23 cellular contexts compared by ENCODE assay signal in genomic region chr1:226023735-226024134, GRCh38. TPM values are rescaled to one million over a fixed set of nuclear protein-coding genes. Genes with fewer than 3 reads are reported as not detected.
DNase-seq lines count a peak whose midpoint lies in the region; ATAC-seq, FAIRE-seq and TF ChIP-seq lines count a peak whose summit lies in the region.
"Had no signal": no experiment of that assay in that cellular context is flagged by ENCODE, and none has a peak within 500 bp of the region (broad histone marks: within the 10 kb centered on the region; RNA-seq: fewer than 3 reads in every experiment).

No MANE protein-coding gene starts in this region.

- H3K4me1 ChIP-seq in HepG2 (ENCODE audit: insufficient read depth, low read length) (peaks cover 16% of the 10 kb centered on the region), right lobe of liver (peaks cover 0 to 4% (median 0%) of the 10 kb centered on the region in 4 donors), HEK293 (ENCODE audit: control insufficient read depth, insufficient read depth, low read length) (no peaks in the 10 kb centered on the region), K562 (replicated peaks in 1 of 2; ENCODE audit: control insufficient read depth in 2 of 2, insufficient read depth in 2 of 2, low read length in 2 of 2) (peaks cover 10 to 12% of the 10 kb centered on the region in 2 experiments; a peak in 4 of 5 replicates), heart left ventricle (peaks cover 0 to 5% (median 0%) of the 10 kb centered on the region in 12 donors)

- TF ChIP-seq EP300 in HepG2 (IDR thresholded peaks at IDR 0.05; ENCODE audit: low read depth in 2 of 2, low read length in 2 of 2), result no peak
- no peak for TF ChIP-seq EP300 in HepG2 (CRISPR knock-in tag; IDR thresholded peaks at IDR 0.05; ENCODE audit: borderline replicate concordance)
- no peak for TF ChIP-seq EP300 in K562 (IDR thresholded peaks at IDR 0.05; ENCODE audit: low read length)

- no peak for DNase-seq in HepG2 (ENCODE audit: low spot score)
- DNase-seq in right lobe of liver, result no peak
- no peak for DNase-seq in GM12891 (ENCODE audit: insufficient read length, low spot score)
- no peak for DNase-seq in K562 (ENCODE audit: extremely low read depth in 1 of 4, low spot score in 3 of 4)
- no peak for DNase-seq in activated CD8-positive, alpha-beta T cell treated with anti-CD3 and anti-CD28 coated beads, Interleukin-2, amount 10 ng/mL, durations not matched to agents 7 days and 5 days
- no peak for DNase-seq in heart left ventricle
- DNase-seq in 8988T, result no peak
- DNase-seq: AML-193; Caco-2; Calu3; CD4-positive, alpha-beta T cell; CD8-positive, alpha-beta T cell; DMS79 treated with DMSO at 0.1 percent for 48 hours; GF-D8 had no signal

- CTCF ChIA-PET in HepG2 (lab: Yijun Ruan, JAX; ENCODE audit: low intra/inter-chr PET ratio, low total read pairs) (no interaction called here), HEK293 (lab: Yijun Ruan, JAX) (interaction anchor here (0.9 to 1.2 kb wide), 2 partner anchors 41 to 45 kb away, joined by 3 to 7 read pairs; no protein-coding TSS in a partner anchor), K562 (lab: Yijun Ruan, JAX; ENCODE audit: low intra/inter-chr PET ratio) (no interaction called here)
- CTCF ChIA-PET in activated CD8-positive, alpha-beta T cell treated with anti-CD3 and anti-CD28 coated beads, Interleukin-2, amount 10 ng/mL, durations not matched to agents 7 days and 5 days (lab: Charles Lee), result no interaction called here

- TF ChIP-seq CTCF in HepG2 (CRISPR knock-in tag; IDR thresholded peaks at IDR 0.05) (no peak), right lobe of liver (IDR thresholded peaks at IDR 0.05) (no peak), HEK293 (tag by site-specific recombination; IDR thresholded peaks at IDR 0.05) (no peak), K562 (IDR thresholded peaks at IDR 0.05 in 2 of 3, conservative IDR thresholded peaks at IDR 0.05 in 1 of 3; ENCODE audit: insufficient read depth in 2 of 3, low read depth in 1 of 3, low read length in 3 of 3) (no peak), heart left ventricle (IDR thresholded peaks at IDR 0.05) (no peak)

- H3K4me3 Mint-ChIP-seq in activated CD8-positive, alpha-beta T cell treated with anti-CD3 and anti-CD28 coated beads, Interleukin-2, amount 10 ng/mL, durations not matched to agents 7 days and 5 days, result no peak overlapping the region
- H3K4me3 Mint-ChIP-seq: B cell; CD4-positive, alpha-beta T cell; CD8-positive, alpha-beta T cell had no signal

- ATAC-seq in HepG2 (no peak), right lobe of liver (no peak), K562 (no peak; the same call in 2 of the 3 replicates), heart left ventricle (no peak)
- ATAC-seq in activated CD8-positive, alpha-beta T cell treated with anti-CD3 and anti-CD28 coated beads, Interleukin-2, amount 10 ng/mL, durations not matched to agents 7 days and 5 days, result no peak
- ATAC-seq: CD8-positive, alpha-beta T cell had no signal

- H3K36me3 ChIP-seq in HepG2 (replicated peaks in 1 of 2; ENCODE audit: control insufficient read depth in 1 of 2, insufficient read depth in 2 of 2, low read length in 2 of 2) (no peaks in the 10 kb centered on the region), right lobe of liver (no peaks in the 10 kb centered on the region), HEK293 (ENCODE audit: control insufficient read depth in 2 of 2, insufficient read depth in 1 of 2, low read length in 2 of 2) (no peaks in the 10 kb centered on the region), K562 (ENCODE audit: control insufficient read depth, insufficient read depth, low read length) (no peaks in the 10 kb centered on the region), heart left ventricle (no peaks in the 10 kb centered on the region)
- H3K36me3 ChIP-seq: BLaER1 treated with 17β-estradiol and CSF1 and Interleukin-3, amounts not matched to agents 10 nM and 100 nM had no signal

- FAIRE-seq in HepG2 (lab: Jason Lieb, UNC) (no peak), GM12891 (lab: Jason Lieb, UNC) (peak; percentile 35), K562 (lab: Jason Lieb, UNC) (no peak)
- FAIRE-seq: A204.1, D721Med, G401.6, GM12892, GM18507 had no signal

- no peak overlapping the region for H3K4me2 ChIP-seq in HepG2 (ENCODE audit: low read depth, low read length)
- H3K4me2 ChIP-seq in K562 (ENCODE audit: insufficient read depth, low read length), result no peak overlapping the region
- H3K4me2 ChIP-seq: BLaER1 treated with 17β-estradiol and CSF1 and Interleukin-3, amounts not matched to agents 10 nM and 100 nM had no signal

- peaks cover 5% of the 10 kb centered on the region for H3K27me3 Mint-ChIP-seq in activated CD8-positive, alpha-beta T cell treated with anti-CD3 and anti-CD28 coated beads, Interleukin-2, amount 10 ng/mL, durations not matched to agents 7 days and 5 days (ENCODE audit: low read depth)
- H3K27me3 Mint-ChIP-seq: B cell; CD4-positive, alpha-beta T cell had no signal

- no peak overlapping the region for H3K4me3 ChIP-seq in HepG2 (replicated peaks in 1 of 3; ENCODE audit: insufficient read depth in 1 of 3, low read depth in 2 of 3, low read length in 3 of 3)
- no peak overlapping the region for H3K4me3 ChIP-seq in right lobe of liver
- no peak overlapping the region for H3K4me3 ChIP-seq in HEK293 (ENCODE audit: low read depth, low read length)
- H3K4me3 ChIP-seq in K562, result no peak overlapping the region
- H3K4me3 ChIP-seq in heart left ventricle, result no peak overlapping the region
- H3K4me3 ChIP-seq: BLaER1 treated with 17β-estradiol and CSF1 and Interleukin-3, amounts not matched to agents 10 nM and 100 nM had no signal

- H3K9me3 ChIP-seq in HepG2 (ENCODE audit: low read length) (no peaks in the 10 kb centered on the region), right lobe of liver (no peaks in the 10 kb centered on the region), HEK293 (ENCODE audit: control insufficient read depth, insufficient read depth, low read depth, low read length) (no peaks in the 10 kb centered on the region), K562 (replicated peaks; ENCODE audit: control insufficient read depth, insufficient read depth, low read depth, low read length) (no peaks in the 10 kb centered on the region), heart left ventricle (no peaks in the 10 kb centered on the region)
- H3K9me3 ChIP-seq: BLaER1 treated with 17β-estradiol and CSF1 and Interleukin-3, amounts not matched to agents 10 nM and 100 nM; Caco-2 had no signal

- no peak overlapping the region for H3K27ac ChIP-seq in HepG2 (ENCODE audit: extremely low read length, insufficient read depth, low read length)
- no peak overlapping the region for H3K27ac ChIP-seq in right lobe of liver
- no peak overlapping the region for H3K27ac ChIP-seq in HEK293 (ENCODE audit: extremely low read depth, low read depth, low read length)
- H3K27ac ChIP-seq in K562 (ENCODE audit: extremely low read depth, low read depth, low read length), result no peak overlapping the region
- H3K27ac ChIP-seq in heart left ventricle, result no peak overlapping the region
- H3K27ac ChIP-seq: BLaER1 treated with 17β-estradiol and CSF1 and Interleukin-3, amounts not matched to agents 10 nM and 100 nM; C4-2B had no signal

- no TSS peak for BruUV-seq in HepG2 (replicated peaks; lab: Mats Ljungman, UMichigan)
- BruUV-seq in K562 (replicated peaks; lab: Mats Ljungman, UMichigan), result no TSS peak

- POLR2A ChIA-PET in HepG2 (lab: Yijun Ruan, JAX) (no interaction called here), HEK293 (lab: Yijun Ruan, JAX) (no interaction called here), K562 (lab: Yijun Ruan, JAX) (interaction anchor here (0.6 to 1.7 kb wide), 3 partner anchors 13 to 77 kb away, joined by 3 to 8 read pairs (median 4); partner anchors contain the start of gene SDE2)
- POLR2A ChIA-PET in activated CD8-positive, alpha-beta T cell treated with anti-CD3 and anti-CD28 coated beads, Interleukin-2, amount 10 ng/mL, durations not matched to agents 7 days and 5 days (lab: Charles Lee), result no interaction called here

- no peaks in the 10 kb centered on the region for H3K4me1 Mint-ChIP-seq in activated CD8-positive, alpha-beta T cell treated with anti-CD3 and anti-CD28 coated beads, Interleukin-2, amount 10 ng/mL, durations not matched to agents 7 days and 5 days (ENCODE audit: low read depth)

- H3K27ac Mint-ChIP-seq in activated CD8-positive, alpha-beta T cell treated with anti-CD3 and anti-CD28 coated beads, Interleukin-2, amount 10 ng/mL, durations not matched to agents 7 days and 5 days, result no peak overlapping the region
- H3K27ac Mint-ChIP-seq: B cell; CD4-positive, alpha-beta T cell; CD8-positive, alpha-beta T cell had no signal

- no peaks in the 10 kb centered on the region for H3K36me3 Mint-ChIP-seq in activated CD8-positive, alpha-beta T cell treated with anti-CD3 and anti-CD28 coated beads, Interleukin-2, amount 10 ng/mL, durations not matched to agents 7 days and 5 days (ENCODE audit: low read depth)
- H3K36me3 Mint-ChIP-seq: CD8-positive, alpha-beta T cell had no signal

- no peak for TF ChIP-seq POLR2A in HepG2 (IDR thresholded peaks at IDR 0.05; ENCODE audit: insufficient read depth in 1 of 2, low read depth in 2 of 2, low read length in 2 of 2)
- no peak for TF ChIP-seq POLR2A in right lobe of liver (IDR thresholded peaks at IDR 0.05)
- TF ChIP-seq POLR2A in GM12891 (IDR thresholded peaks at IDR 0.05; ENCODE audit: low read depth, low read length), result no peak
- TF ChIP-seq POLR2A in K562 (conservative IDR thresholded peaks at IDR 0.05), result no peak
- TF ChIP-seq POLR2A in heart left ventricle (IDR thresholded peaks at IDR 0.05), result no peak

- intact Hi-C loops in HepG2 (cut with micrococcal nuclease; ENCODE audit: unreplicated experiment) (no loop called here), right lobe of liver (cut with DNase I) (no loop called here), K562 (cut with micrococcal nuclease) (no loop called here), heart left ventricle (cut with DNase I) (no loop called here)

- H3K79me2 ChIP-seq in HepG2 (ENCODE audit: insufficient read depth, low read length) (no peaks in the 10 kb centered on the region), K562 (ENCODE audit: control insufficient read depth, insufficient read depth, low read length) (no peaks in the 10 kb centered on the region)

- no peak overlapping the region for H3K9ac ChIP-seq in HepG2 (ENCODE audit: insufficient read depth, low read depth, low read length)
- H3K9ac ChIP-seq in K562 (ENCODE audit: insufficient read depth in 1 of 2, low read depth in 2 of 2, low read length in 2 of 2), result no peak overlapping the region
- H3K9ac ChIP-seq: BLaER1 treated with 17β-estradiol and CSF1 and Interleukin-3, amounts not matched to agents 10 nM and 100 nM had no signal

- in situ Hi-C loops in HepG2 (cut with HindIII; ENCODE audit: extremely low pct_ligation_motif_present, low pct_unique_long_range_greater_than_20kb) (no loop called here), K562 (cut with MboI) (no loop called here)

- 50% methylated on average over 5 of the region's 5 CpGs for WGBS in HepG2 (ENCODE audit: low lambda C conversion rate)
- 56% methylated on average over 5 of the region's 5 CpGs for WGBS in right lobe of liver (ENCODE audit: insufficient coverage, low coverage, low lambda C conversion rate, missing lambda C conversion rate)
- 39% methylated on average over 5 of the region's 5 CpGs for WGBS in K562 (ENCODE audit: insufficient coverage, low coverage, missing lambda C conversion rate)
- WGBS in heart left ventricle, 4 donors, result 73 to 82% (median 75%) methylated on average over 5 of the region's 5 CpGs

- no peak for TF ChIP-seq RAD21 in HepG2 (CRISPR knock-in tag; IDR thresholded peaks at IDR 0.05)
- no peak for TF ChIP-seq RAD21 in K562 (CRISPR knock-in tag; conservative IDR thresholded peaks at IDR 0.05 in 1 of 2, IDR thresholded peaks at IDR 0.05 in 1 of 2)

- H3K27me3 ChIP-seq in HepG2 (ENCODE audit: control insufficient read depth in 1 of 2, insufficient read depth in 2 of 2, low read length in 2 of 2) (no peaks in the 10 kb centered on the region; a peak in 1 of 5 replicates), right lobe of liver (no peaks in the 10 kb centered on the region), K562 (ENCODE audit: control insufficient read depth in 2 of 2, insufficient read depth in 2 of 2, low read length in 2 of 2) (no peaks in the 10 kb centered on the region), heart left ventricle (no peaks in the 10 kb centered on the region)
- H3K27me3 ChIP-seq: BLaER1 treated with 17β-estradiol and CSF1 and Interleukin-3, amounts not matched to agents 10 nM and 100 nM had no signal

- H4K20me1 ChIP-seq in HepG2 (ENCODE audit: insufficient read depth, low read length) (no peaks in the 10 kb centered on the region), K562 (replicated peaks; ENCODE audit: control insufficient read depth, insufficient read depth, low read length) (no peaks in the 10 kb centered on the region)
- H4K20me1 ChIP-seq: BLaER1 treated with 17β-estradiol and CSF1 and Interleukin-3, amounts not matched to agents 10 nM and 100 nM had no signal

- H3K9me3 Mint-ChIP-seq in activated CD8-positive, alpha-beta T cell treated with anti-CD3 and anti-CD28 coated beads, Interleukin-2, amount 10 ng/mL, durations not matched to agents 7 days and 5 days (ENCODE audit: insufficient read depth), result no peaks in the 10 kb centered on the region
- H3K9me3 Mint-ChIP-seq: CD4-positive, alpha-beta T cell; CD8-positive, alpha-beta T cell had no signal

- H2AFZ ChIP-seq in HepG2 (ENCODE audit: low read length) (no peak overlapping the region), K562 (ENCODE audit: low read depth, low read length) (peak overlapping the region; percentile 49)

- no peaks in the 10 kb centered on the region for H3K9me1 ChIP-seq in K562 (ENCODE audit: control insufficient read depth, insufficient read depth, low read length)

RNA-seq across cellular contexts. Expression of gene SDE2, which starts 24.6 kb away (rescaled TPM):
- 19.6 and 24.7 TPM in 2 replicates for total RNA-seq in HepG2 (2016; rRNA removed; fragmentation: Illumina TruSeq; extraction: Trizol)
- 2.0 and 2.4 TPM in 2 replicates for total RNA-seq in HepG2 (2016; cell fraction: cytosol; rRNA removed; fragmentation: Illumina TruSeq; extraction: Trizol; ENCODE audit: low read depth)
- 19.8 and 25.8 TPM in 2 replicates for total RNA-seq in HepG2 (2016; cell fraction: insoluble cytoplasmic fraction; rRNA removed; fragmentation: Illumina TruSeq; extraction: Trizol)
- 5.6 and 6.8 TPM in 2 replicates for total RNA-seq in HepG2 (2016; cell fraction: membrane; rRNA removed; fragmentation: Illumina TruSeq; extraction: Trizol)
- 11.3 and 13.2 TPM in 2 replicates for total RNA-seq in HepG2 (2016; cell fraction: nucleus; rRNA removed; fragmentation: Illumina TruSeq; extraction: Trizol)
- polyA plus RNA-seq in HepG2 (2011; rRNA removed), result 9.3 and 10.8 TPM in 2 replicates
- polyA plus RNA-seq in HepG2 (2011; cell fraction: cytosol; rRNA removed), result 6.6 and 10.2 TPM in 2 replicates
- 4.4 and 5.5 TPM in 2 replicates for polyA plus RNA-seq in HepG2 (2011; cell fraction: nucleus; rRNA removed)
- 5.1 and 6.9 TPM in 2 replicates for polyA plus RNA-seq in HepG2 (2012)
- polyA plus RNA-seq in HepG2 (2016; cell fraction: cytosol; fragmentation: Illumina TruSeq; extraction: Trizol; ENCODE audit: low read depth), result 0.27 and 0.31 TPM in 2 replicates
- polyA plus RNA-seq in HepG2 (2016; cell fraction: insoluble cytoplasmic fraction; fragmentation: Illumina TruSeq; extraction: Trizol; ENCODE audit: low read depth), result 19.9 and 21.1 TPM in 2 replicates
- polyA plus RNA-seq in HepG2 (2016; cell fraction: membrane; fragmentation: Illumina TruSeq; extraction: Trizol; ENCODE audit: low read depth), result 1.2 and 1.5 TPM in 2 replicates
- polyA plus RNA-seq in HepG2 (2016; cell fraction: nucleus; fragmentation: Illumina TruSeq; extraction: Trizol; ENCODE audit: insufficient read depth, low read depth), result 13.3 and 14.1 TPM in 2 replicates
- polyA minus RNA-seq in HepG2 (2011; rRNA and poly(A)+ RNA removed; ENCODE audit: low replicate concordance), result 6.0 and 7.8 TPM in 2 replicates
- 12.2 and 13.0 TPM in 2 replicates for polyA minus RNA-seq in HepG2 (2011; cell fraction: cytosol; rRNA and poly(A)+ RNA removed)
- polyA minus RNA-seq in HepG2 (2011; cell fraction: nucleus; rRNA and poly(A)+ RNA removed), result 14.9 and 16.3 TPM in 2 replicates
- total RNA-seq in right lobe of liver, result 10 to 100 TPM in 1 of 6 experiments, 1 to 10 TPM in 5; 7.1 to 10.9 (median 8.6) TPM
- polyA plus RNA-seq in GM12891 (2012; ENCODE audit: low read depth, missing spikeins), result 4.6 TPM
- total RNA-seq in K562 (2011; cell fraction: chromatin; rRNA removed; ENCODE audit: low replicate concordance), result 30.3 and 54.4 TPM in 2 replicates
- total RNA-seq in K562 (2011; cell fraction: nucleolus; rRNA removed), result 21.3 and 22.5 TPM in 2 replicates
- 40.9 and 49.1 TPM in 2 replicates for total RNA-seq in K562 (2011; cell fraction: nucleoplasm; rRNA removed)
- total RNA-seq in K562 (2014; rRNA removed), result 44.9 and 46.0 TPM in 2 replicates
- total RNA-seq in K562 (2014; rRNA removed; fragmentation: Illumina TruSeq; extraction: Trizol), result 62.3 and 72.5 TPM in 2 replicates
- total RNA-seq in K562 (2015; rRNA removed; fragmentation: Illumina TruSeq; extraction: Trizol), result 42.7 and 43.0 TPM in 2 replicates
- total RNA-seq in K562 (2021), result 45.3 and 50.5 TPM in 2 replicates
- 35.6 and 49.1 TPM in 2 replicates for polyA plus RNA-seq in K562 (2011; rRNA removed)
- polyA plus RNA-seq in K562 (2011; cell fraction: cytosol; rRNA removed), result 19.9 and 37.9 TPM in 2 replicates
- 10.7 and 11.3 TPM in 2 replicates for polyA plus RNA-seq in K562 (2011; cell fraction: nucleus; rRNA removed)
- 13.2 and 19.6 TPM in 2 replicates for polyA plus RNA-seq in K562 (2012)
- polyA plus RNA-seq in K562 (2014; fragmentation: Illumina TruSeq; extraction: Trizol), result 35.7 and 39.9 TPM in 2 replicates
- 10 to 100 TPM; 14.3 to 19.3 TPM for polyA plus RNA-seq in K562 (2014; fragmentation: Nextera tagmentation; extraction: Ambion mirVana)
- 44.6 and 46.1 TPM in 2 replicates for polyA plus RNA-seq in K562 (2014; rRNA removed)
- 55.7 and 62.4 TPM in 2 replicates for polyA minus RNA-seq in K562 (2011; rRNA and poly(A)+ RNA removed)
- 24.8 and 29.7 TPM in 2 replicates for polyA minus RNA-seq in K562 (2011; cell fraction: cytosol; rRNA and poly(A)+ RNA removed)
- 11.2 and 15.9 TPM in 2 replicates for polyA minus RNA-seq in K562 (2011; cell fraction: nucleus; rRNA and poly(A)+ RNA removed)
- 10 to 100 TPM; 15.4 to 16.9 TPM for total RNA-seq in activated CD8-positive, alpha-beta T cell treated with anti-CD3 and anti-CD28 coated beads, Interleukin-2, amount 10 ng/mL, durations not matched to agents 7 days and 5 days
- total RNA-seq in heart left ventricle, result 10 to 100 TPM in 8 of 9 donors, 1 to 10 TPM in 1; 9.3 to 16.4 (median 12.6) TPM
- 10 to 100 TPM in 1 of 2 donors, 1 to 10 TPM in 1; 3.7 to 12.8 TPM for polyA plus RNA-seq in heart left ventricle

RNA-seq across cellular contexts. Expression of gene H3-3A, which starts 38.8 kb away (rescaled TPM):
- total RNA-seq in HepG2 (2016; rRNA removed; fragmentation: Illumina TruSeq; extraction: Trizol), result 221 and 312 TPM in 2 replicates
- total RNA-seq in HepG2 (2016; cell fraction: cytosol; rRNA removed; fragmentation: Illumina TruSeq; extraction: Trizol; ENCODE audit: low read depth), result 48.7 and 49.7 TPM in 2 replicates
- 221 and 332 TPM in 2 replicates for total RNA-seq in HepG2 (2016; cell fraction: insoluble cytoplasmic fraction; rRNA removed; fragmentation: Illumina TruSeq; extraction: Trizol)
- total RNA-seq in HepG2 (2016; cell fraction: membrane; rRNA removed; fragmentation: Illumina TruSeq; extraction: Trizol), result 115 and 120 TPM in 2 replicates
- 113 and 117 TPM in 2 replicates for total RNA-seq in HepG2 (2016; cell fraction: nucleus; rRNA removed; fragmentation: Illumina TruSeq; extraction: Trizol)
- polyA plus RNA-seq in HepG2 (2011; rRNA removed), result 244 and 320 TPM in 2 replicates
- 305 and 322 TPM in 2 replicates for polyA plus RNA-seq in HepG2 (2011; cell fraction: cytosol; rRNA removed)
- polyA plus RNA-seq in HepG2 (2011; cell fraction: nucleus; rRNA removed), result 46.1 and 49.0 TPM in 2 replicates
- polyA plus RNA-seq in HepG2 (2012), result 222 and 335 TPM in 2 replicates
- 115 and 127 TPM in 2 replicates for polyA plus RNA-seq in HepG2 (2016; cell fraction: cytosol; fragmentation: Illumina TruSeq; extraction: Trizol; ENCODE audit: low read depth)
- polyA plus RNA-seq in HepG2 (2016; cell fraction: insoluble cytoplasmic fraction; fragmentation: Illumina TruSeq; extraction: Trizol; ENCODE audit: low read depth), result 671 and 752 TPM in 2 replicates
- polyA plus RNA-seq in HepG2 (2016; cell fraction: membrane; fragmentation: Illumina TruSeq; extraction: Trizol; ENCODE audit: low read depth), result 212 and 224 TPM in 2 replicates
- polyA plus RNA-seq in HepG2 (2016; cell fraction: nucleus; fragmentation: Illumina TruSeq; extraction: Trizol; ENCODE audit: insufficient read depth, low read depth), result 301 and 310 TPM in 2 replicates
- polyA minus RNA-seq in HepG2 (2011; rRNA and poly(A)+ RNA removed; ENCODE audit: low replicate concordance), result 36.8 and 90.2 TPM in 2 replicates
- 57.0 and 59.4 TPM in 2 replicates for polyA minus RNA-seq in HepG2 (2011; cell fraction: cytosol; rRNA and poly(A)+ RNA removed)
- polyA minus RNA-seq in HepG2 (2011; cell fraction: nucleus; rRNA and poly(A)+ RNA removed), result 29.9 and 35.4 TPM in 2 replicates
- total RNA-seq in right lobe of liver, result 100 to 1,000 TPM; 132 to 185 (median 156) TPM
- 237 TPM for polyA plus RNA-seq in GM12891 (2012; ENCODE audit: low read depth, missing spikeins)
- 33.3 and 126 TPM in 2 replicates for total RNA-seq in K562 (2011; cell fraction: chromatin; rRNA removed; ENCODE audit: low replicate concordance)
- total RNA-seq in K562 (2011; cell fraction: nucleolus; rRNA removed), result 45.1 and 46.9 TPM in 2 replicates
- 88.2 and 158 TPM in 2 replicates for total RNA-seq in K562 (2011; cell fraction: nucleoplasm; rRNA removed)
- total RNA-seq in K562 (2014; rRNA removed), result 412 and 510 TPM in 2 replicates
- 517 and 565 TPM in 2 replicates for total RNA-seq in K562 (2014; rRNA removed; fragmentation: Illumina TruSeq; extraction: Trizol)
- total RNA-seq in K562 (2015; rRNA removed; fragmentation: Illumina TruSeq; extraction: Trizol), result 394 and 426 TPM in 2 replicates
- 808 and 835 TPM in 2 replicates for total RNA-seq in K562 (2021)
- polyA plus RNA-seq in K562 (2011; rRNA removed), result 812 and 877 TPM in 2 replicates
- 605 and 678 TPM in 2 replicates for polyA plus RNA-seq in K562 (2011; cell fraction: cytosol; rRNA removed)
- 136 and 194 TPM in 2 replicates for polyA plus RNA-seq in K562 (2011; cell fraction: nucleus; rRNA removed)
- 834 and 880 TPM in 2 replicates for polyA plus RNA-seq in K562 (2012)
- 758 and 923 TPM in 2 replicates for polyA plus RNA-seq in K562 (2014; fragmentation: Illumina TruSeq; extraction: Trizol)
- 100 to 1,000 TPM; 543 to 591 TPM for polyA plus RNA-seq in K562 (2014; fragmentation: Nextera tagmentation; extraction: Ambion mirVana)
- 975 and 1,083 TPM in 2 replicates for polyA plus RNA-seq in K562 (2014; rRNA removed)
- polyA minus RNA-seq in K562 (2011; rRNA and poly(A)+ RNA removed), result 127 and 157 TPM in 2 replicates
- polyA minus RNA-seq in K562 (2011; cell fraction: cytosol; rRNA and poly(A)+ RNA removed), result 116 and 160 TPM in 2 replicates
- 24.4 and 52.3 TPM in 2 replicates for polyA minus RNA-seq in K562 (2011; cell fraction: nucleus; rRNA and poly(A)+ RNA removed)
- 100 to 1,000 TPM; 526 to 541 TPM for total RNA-seq in activated CD8-positive, alpha-beta T cell treated with anti-CD3 and anti-CD28 coated beads, Interleukin-2, amount 10 ng/mL, durations not matched to agents 7 days and 5 days
- total RNA-seq in heart left ventricle, result 100 to 1,000 TPM; 241 to 386 (median 298) TPM
- 100 to 1,000 TPM; 412 to 471 TPM for polyA plus RNA-seq in heart left ventricle

Comparison
In these comparisons a context has a peak if more than half of its experiments do, and no peak if none do; other contexts are left out.
1. Of the 241 proteins assayed by ChIP-seq in both HepG2 and K562: peak only in HepG2: none; only in K562: ADNP, ATF7, DPF2, MAFG, MEIS2 and PRDM10; in both: MAFF and MAFK; in neither: 230; mixed calls (peak in some experiments, not most) for 3.